Comparison of ENCODE assay signal across 13 cellular contexts in the genomic region with DNA sequence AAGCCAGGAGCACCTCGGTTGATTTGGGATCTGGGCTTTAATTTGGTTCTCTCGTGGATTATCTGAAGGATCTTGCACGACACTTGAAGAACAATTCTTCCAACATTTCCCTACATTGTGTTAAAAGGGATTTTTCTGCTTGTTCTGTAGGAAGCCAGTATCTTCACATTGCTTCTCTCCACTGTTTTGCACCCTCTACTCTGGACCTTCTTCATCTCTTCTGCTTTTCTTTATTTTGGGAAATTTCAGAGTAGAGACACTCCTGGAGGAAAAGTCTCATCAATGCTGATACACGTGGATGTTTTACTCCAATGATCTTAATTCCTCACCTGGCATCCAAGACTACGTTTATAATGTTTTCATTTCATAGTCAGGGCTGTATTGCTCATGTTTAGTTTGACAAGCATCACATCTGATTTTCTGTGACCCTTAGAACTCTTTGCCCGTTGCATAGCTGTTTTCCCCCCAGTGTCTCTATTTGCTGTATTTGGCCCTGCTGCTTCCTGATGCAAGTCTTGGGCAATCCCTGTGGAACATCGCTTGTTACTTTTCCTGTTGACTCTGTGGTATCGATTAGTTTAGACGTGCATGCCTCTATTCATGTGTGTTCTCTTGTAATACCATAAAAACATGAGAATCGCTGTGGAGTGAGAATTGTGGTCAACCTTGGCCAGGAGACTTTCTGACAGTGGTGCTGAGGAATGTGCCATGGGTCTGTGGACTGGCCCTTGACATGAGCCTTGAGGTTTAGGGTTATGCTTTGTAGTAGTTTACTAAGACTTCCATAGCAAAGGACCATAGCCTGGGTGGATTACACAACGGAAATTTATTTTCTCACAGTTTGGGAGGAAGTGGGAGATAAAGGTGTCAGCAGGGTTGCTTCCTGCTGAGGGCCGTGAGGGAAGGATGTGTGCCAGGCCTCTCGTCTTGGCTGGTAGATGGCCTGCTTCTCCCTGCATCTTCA. TPM values are rescaled to one million over a fixed set of nuclear protein-coding genes. Genes with fewer than 3 reads are reported as not detected.
DNase-seq lines count a peak whose midpoint lies in the region; ATAC-seq and TF ChIP-seq lines count a peak whose summit lies in the region.
"Had no signal": no experiment of that assay in that cellular context is flagged by ENCODE, and none has a peak within 500 bp of the region (broad histone marks: within the 10 kb centered on the region; RNA-seq: fewer than 3 reads in every experiment).

No MANE protein-coding gene starts in this region.

- H3K9me3 Mint-ChIP-seq in activated naive CD8-positive, alpha-beta T cell treated with anti-CD3 and anti-CD28 coated beads, Interleukin-2, amount 10 ng/mL, durations not matched to agents 7 days and 5 days, result no peaks in the 10 kb centered on the region
- H3K9me3 Mint-ChIP-seq in activated naive CD8-positive, alpha-beta T cell treated with anti-CD3 and anti-CD28 coated beads for 36 hours, result no peaks in the 10 kb centered on the region
- H3K9me3 Mint-ChIP-seq in stimulated activated effector memory CD8-positive, alpha-beta T cell treated with anti-CD3 and anti-CD28 coated beads, Interleukin-12 subunit alpha, Interleukin-12 subunit beta, amount 100 ng/mL, for 72 hours, result no peaks in the 10 kb centered on the region

- no peaks in the 10 kb centered on the region for H3K79me2 ChIP-seq in hepatocyte

- no peak overlapping the region for H3K4me3 ChIP-seq in RWPE2 (ENCODE audit: severe bottlenecking)
- no peak overlapping the region for H3K4me3 ChIP-seq in hepatocyte
- H3K4me3 ChIP-seq: cardiac muscle cell, testis had no signal

- DNase-seq in activated naive CD8-positive, alpha-beta T cell treated with anti-CD3 and anti-CD28 coated beads, Interleukin-2, amount 10 ng/mL, durations not matched to agents 7 days and 5 days, result no peak
- no peak for DNase-seq in activated naive CD8-positive, alpha-beta T cell treated with anti-CD3 and anti-CD28 coated beads for 36 hours
- DNase-seq in RWPE2 (ENCODE audit: low spot score) (no peak), fibroblast of gingiva (ENCODE audit: low read depth) (peak; percentile 70), hepatocyte (ENCODE audit: low spot score) (no peak), COLO668 (lab: John Stamatoyannopoulos, UW; ENCODE audit: unreplicated experiment) (no peak)
- DNase-seq in stimulated activated effector memory CD8-positive, alpha-beta T cell treated with anti-CD3 and anti-CD28 coated beads, Interleukin-12 subunit alpha, Interleukin-12 subunit beta, amount 100 ng/mL, for 72 hours (ENCODE audit: low spot score in 2 of 2), result no peak
- DNase-seq in stimulated activated CD4-positive, alpha-beta T cell treated with anti-CD3 and anti-CD28 coated beads, Interleukin-1b, Interleukin-23, amount 100 ng/mL, for 48 hours, result no peak
- DNase-seq: left cardiac atrium, NCI-H345, small intestine, testis had no signal

- H3K27ac ChIP-seq in RWPE2 (ENCODE audit: poor library complexity, severe bottlenecking), result no peak overlapping the region
- no peak overlapping the region for H3K27ac ChIP-seq in hepatocyte
- H3K27ac ChIP-seq: cardiac muscle cell, testis had no signal

- H2AFZ ChIP-seq in hepatocyte, result no peak overlapping the region

- H3K9me3 ChIP-seq in RWPE2 (ENCODE audit: severe bottlenecking), result no peaks in the 10 kb centered on the region
- H3K9me3 ChIP-seq in hepatocyte (ENCODE audit: low read depth), result no peaks in the 10 kb centered on the region
- H3K9me3 ChIP-seq: testis had no signal

- H3K4me1 ChIP-seq in RWPE2 (ENCODE audit: insufficient read depth, poor library complexity, severe bottlenecking) (no peaks in the 10 kb centered on the region), hepatocyte (ENCODE audit: insufficient read depth) (no peaks in the 10 kb centered on the region)
- H3K4me1 ChIP-seq: testis had no signal

- H3K36me3 ChIP-seq in RWPE2 (ENCODE audit: low read depth) (no peaks in the 10 kb centered on the region), hepatocyte (replicated peaks; ENCODE audit: insufficient read depth, low read depth) (no peaks in the 10 kb centered on the region)
- H3K36me3 ChIP-seq: cardiac muscle cell had no signal

- WGBS in hepatocyte (ENCODE audit: low lambda C conversion rate, missing lambda C conversion rate), result 81% methylated on average over 13 of the region's 13 CpGs

- no peak for TF ChIP-seq CTCF in RWPE2 (IDR thresholded peaks at IDR 0.05; ENCODE audit: poor library complexity, severe bottlenecking)
- no peak for TF ChIP-seq CTCF in hepatocyte (IDR thresholded peaks at IDR 0.05; ENCODE audit: poor library complexity)

- POLR2A ChIA-PET in activated naive CD8-positive, alpha-beta T cell treated with anti-CD3 and anti-CD28 coated beads, Interleukin-2, amount 10 ng/mL, durations not matched to agents 7 days and 5 days (lab: Charles Lee), result no interaction called here

- H3K27me3 ChIP-seq in RWPE2 (ENCODE audit: insufficient read depth, poor library complexity, severe bottlenecking) (no peaks in the 10 kb centered on the region), hepatocyte (no peaks in the 10 kb centered on the region)
- H3K27me3 ChIP-seq: cardiac muscle cell, testis had no signal

- H3K27ac Mint-ChIP-seq in activated naive CD8-positive, alpha-beta T cell treated with anti-CD3 and anti-CD28 coated beads, Interleukin-2, amount 10 ng/mL, durations not matched to agents 7 days and 5 days, result no peak overlapping the region
- no peak overlapping the region for H3K27ac Mint-ChIP-seq in activated naive CD8-positive, alpha-beta T cell treated with anti-CD3 and anti-CD28 coated beads for 36 hours
- peak overlapping the region; percentile 84 for H3K27ac Mint-ChIP-seq in stimulated activated effector memory CD8-positive, alpha-beta T cell treated with anti-CD3 and anti-CD28 coated beads, Interleukin-12 subunit alpha, Interleukin-12 subunit beta, amount 100 ng/mL, for 72 hours

- H3K4me2 ChIP-seq in hepatocyte, result no peak overlapping the region

- no peaks in the 10 kb centered on the region for H4K20me1 ChIP-seq in hepatocyte (ENCODE audit: insufficient read depth, poor library complexity, severe bottlenecking)

- H3K4me3 Mint-ChIP-seq in activated naive CD8-positive, alpha-beta T cell treated with anti-CD3 and anti-CD28 coated beads, Interleukin-2, amount 10 ng/mL, durations not matched to agents 7 days and 5 days, result no peak overlapping the region
- H3K4me3 Mint-ChIP-seq in activated naive CD8-positive, alpha-beta T cell treated with anti-CD3 and anti-CD28 coated beads for 36 hours, result no peak overlapping the region
- H3K4me3 Mint-ChIP-seq in stimulated activated effector memory CD8-positive, alpha-beta T cell treated with anti-CD3 and anti-CD28 coated beads, Interleukin-12 subunit alpha, Interleukin-12 subunit beta, amount 100 ng/mL, for 72 hours, result peak overlapping the region; percentile 55

- peaks cover 12% of the 10 kb centered on the region for H3K4me1 Mint-ChIP-seq in activated naive CD8-positive, alpha-beta T cell treated with anti-CD3 and anti-CD28 coated beads, Interleukin-2, amount 10 ng/mL, durations not matched to agents 7 days and 5 days
- peaks cover 10% of the 10 kb centered on the region for H3K4me1 Mint-ChIP-seq in activated naive CD8-positive, alpha-beta T cell treated with anti-CD3 and anti-CD28 coated beads for 36 hours
- peaks cover 43% of the 10 kb centered on the region for H3K4me1 Mint-ChIP-seq in stimulated activated effector memory CD8-positive, alpha-beta T cell treated with anti-CD3 and anti-CD28 coated beads, Interleukin-12 subunit alpha, Interleukin-12 subunit beta, amount 100 ng/mL, for 72 hours

- H3K27me3 Mint-ChIP-seq in activated naive CD8-positive, alpha-beta T cell treated with anti-CD3 and anti-CD28 coated beads, Interleukin-2, amount 10 ng/mL, durations not matched to agents 7 days and 5 days, result peaks cover 5% of the 10 kb centered on the region
- H3K27me3 Mint-ChIP-seq in activated naive CD8-positive, alpha-beta T cell treated with anti-CD3 and anti-CD28 coated beads for 36 hours, result no peaks in the 10 kb centered on the region

- no peaks in the 10 kb centered on the region for H3K9me2 ChIP-seq in hepatocyte (replicated peaks; ENCODE audit: insufficient read depth)

- no peaks in the 10 kb centered on the region for H3K36me3 Mint-ChIP-seq in activated naive CD8-positive, alpha-beta T cell treated with anti-CD3 and anti-CD28 coated beads, Interleukin-2, amount 10 ng/mL, durations not matched to agents 7 days and 5 days
- H3K36me3 Mint-ChIP-seq in activated naive CD8-positive, alpha-beta T cell treated with anti-CD3 and anti-CD28 coated beads for 36 hours, result no peaks in the 10 kb centered on the region
- H3K36me3 Mint-ChIP-seq in stimulated activated effector memory CD8-positive, alpha-beta T cell treated with anti-CD3 and anti-CD28 coated beads, Interleukin-12 subunit alpha, Interleukin-12 subunit beta, amount 100 ng/mL, for 72 hours, result no peaks in the 10 kb centered on the region

- peak; percentile 47 for ATAC-seq in activated naive CD8-positive, alpha-beta T cell treated with anti-CD3 and anti-CD28 coated beads, Interleukin-2, amount 10 ng/mL, durations not matched to agents 7 days and 5 days (ENCODE audit: low read depth)
- ATAC-seq in RWPE2 (ENCODE audit: low read depth), result peak; percentile 25; the same call in 1 of the 3 replicates
- peak; percentile 79 for ATAC-seq in stimulated activated effector memory CD8-positive, alpha-beta T cell treated with anti-CD3 and anti-CD28 coated beads, Interleukin-12 subunit alpha, Interleukin-12 subunit beta, amount 100 ng/mL, for 72 hours

RNA-seq across cellular contexts. Expression of gene PLCB1, which starts 12.5 kb away (rescaled TPM):
- total RNA-seq in activated naive CD8-positive, alpha-beta T cell treated with anti-CD3 and anti-CD28 coated beads, Interleukin-2, amount 10 ng/mL, durations not matched to agents 7 days and 5 days, result 1 to 10 TPM; 6.1 to 6.2 TPM
- 1 to 10 TPM; 2.2 to 2.8 TPM for total RNA-seq in activated naive CD8-positive, alpha-beta T cell treated with anti-CD3 and anti-CD28 coated beads for 36 hours
- total RNA-seq in hepatocyte, result 12.4 and 20.5 TPM in 2 replicates
- 6.7 and 7.2 TPM in 2 replicates for polyA plus RNA-seq in hepatocyte

Comparison
In these comparisons a context has a peak if more than half of its experiments do, and no peak if none do; other contexts are left out.
1. ATAC-seq: peak in every context shown above with its lines; median percentile 79 in stimulated activated effector memory CD8-positive, alpha-beta T cell treated with anti-CD3 and anti-CD28 coated beads, Interleukin-12 subunit alpha, Interleukin-12 subunit beta, amount 100 ng/mL, for 72 hours; 47 in activated naive CD8-positive, alpha-beta T cell treated with anti-CD3 and anti-CD28 coated beads, Interleukin-2, amount 10 ng/mL, durations not matched to agents 7 days and 5 days; 25 in RWPE2.